In the genomic region with DNA sequence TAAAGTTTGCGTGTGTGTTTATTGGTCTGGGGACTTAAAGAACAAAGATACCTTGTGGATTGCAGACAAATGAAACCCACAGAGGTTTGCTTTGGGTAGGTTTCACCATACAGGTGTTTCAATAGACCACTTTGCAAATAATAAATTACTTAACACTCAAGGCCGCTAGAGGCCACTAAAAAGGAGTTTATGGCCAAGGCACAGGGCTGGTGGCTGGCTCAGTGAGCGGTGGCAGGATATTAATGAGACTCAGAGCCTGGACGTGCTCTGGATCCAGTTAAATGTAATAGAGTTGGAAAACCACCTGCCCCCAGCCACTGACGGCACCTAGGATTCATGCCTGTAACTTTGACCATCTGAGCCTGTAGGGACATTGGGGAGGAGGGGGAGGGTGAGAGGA, we compare ENCODE assay signal across 10 cellular contexts. TPM values are rescaled to one million over a fixed set of nuclear protein-coding genes. Genes with fewer than 3 reads are reported as not detected.
A peak's percentile ranks its signal among the peaks of the same experiment; 100 is the strongest.
DNase-seq lines count a peak whose midpoint lies in the region; ATAC-seq, FAIRE-seq and TF ChIP-seq lines count a peak whose summit lies in the region.
"Had no signal": no experiment of that assay in that cellular context is flagged by ENCODE, and none has a peak within 500 bp of the region (broad histone marks: within the 10 kb centered on the region; RNA-seq: fewer than 3 reads in every experiment).

No MANE protein-coding gene starts in this region.

- 32% methylated on average over 5 of the region's 5 CpGs for WGBS in right cardiac atrium

- peak; percentile 15; the same call in 1 of the 2 replicates for TF ChIP-seq CTCF in Panc1 (IDR thresholded peaks at IDR 0.05)

- TF ChIP-seq POLR2A in GM12891 (IDR thresholded peaks at IDR 0.05; ENCODE audit: low read depth, low read length): no peak

- H3K4me2 ChIP-seq in BLaER1: no peak overlapping the region; the same call in 1 of the 2 replicates

- no peak for FAIRE-seq in GM12891 (lab: Jason Lieb, UNC)

- intact Hi-C loops in Panc1 (cut with micrococcal nuclease; ENCODE audit: unreplicated experiment) (no loop called here), right cardiac atrium (cut with DNase I) (no loop called here)

- H3K9me3 ChIP-seq in BLaER1: no peaks in the 10 kb centered on the region
- H3K9me3 ChIP-seq in Panc1 (ENCODE audit: control insufficient read depth, insufficient read depth, low read depth, low read length): no peaks in the 10 kb centered on the region
- H3K9me3 ChIP-seq in right cardiac atrium (ENCODE audit: control insufficient read depth, low read length): no peaks in the 10 kb centered on the region
- H3K9me3 ChIP-seq: Peyer's patch had no signal

- POLR2A ChIA-PET in Panc1 (lab: Charles Lee): no interaction called here

- no peaks in the 10 kb centered on the region for H3K27me3 ChIP-seq in BLaER1
- H3K27me3 ChIP-seq in Panc1 (ENCODE audit: control insufficient read depth, insufficient read depth, low read length): peaks cover 4% of the 10 kb centered on the region; the same call in 1 of the 2 replicates
- no peaks in the 10 kb centered on the region for H3K27me3 ChIP-seq in right cardiac atrium (ENCODE audit: control insufficient read depth, insufficient read depth)
- H3K27me3 ChIP-seq: Peyer's patch had no signal

- H4K20me1 ChIP-seq in BLaER1: no peaks in the 10 kb centered on the region

- CTCF ChIA-PET in Panc1 (lab: Charles Lee): no interaction called here

- H3K36me3 ChIP-seq in BLaER1: no peaks in the 10 kb centered on the region
- no peaks in the 10 kb centered on the region for H3K36me3 ChIP-seq in Panc1 (ENCODE audit: control insufficient read depth, insufficient read depth, low read length)
- H3K36me3 ChIP-seq: Peyer's patch had no signal

- BruUV-seq in Panc1 (replicated peaks; lab: Mats Ljungman, UMichigan): no TSS peak

- H3K27ac ChIP-seq in BLaER1: 0 out of 2 replicates have a peak overlapping the region, but pooled peaks have one; percentile 29
- H3K27ac ChIP-seq in Panc1 (ENCODE audit: low read length): no peak overlapping the region
- no peak overlapping the region for H3K27ac ChIP-seq in right cardiac atrium (ENCODE audit: low read length)
- H3K27ac ChIP-seq: Peyer's patch had no signal

- H3K4me1 ChIP-seq in BLaER1: peaks cover 6% of the 10 kb centered on the region; the same call in 1 of the 2 replicates
- H3K4me1 ChIP-seq in Panc1 (ENCODE audit: control insufficient read depth, insufficient read depth, low read length): no peaks in the 10 kb centered on the region
- H3K4me1 ChIP-seq in right cardiac atrium (ENCODE audit: control insufficient read depth, insufficient read depth, low read length): no peaks in the 10 kb centered on the region
- H3K4me1 ChIP-seq: Peyer's patch had no signal

- H3K9ac ChIP-seq in BLaER1: no peak overlapping the region

- H3K4me3 ChIP-seq in BLaER1: no peak overlapping the region
- no peak overlapping the region for H3K4me3 ChIP-seq in Panc1 (ENCODE audit: low read depth in 2 of 2, low read length in 2 of 2)
- H3K4me3 ChIP-seq in right cardiac atrium (ENCODE audit: low read length): no peak overlapping the region
- H3K4me3 ChIP-seq: Peyer's patch had no signal

- DNase-seq in GM12891 (ENCODE audit: insufficient read length, low spot score) (peak; percentile 28), Panc1 (ENCODE audit: low read depth, low spot score) (no peak), right cardiac atrium (no peak), NCI-H1436 (lab: John Stamatoyannopoulos, UW) (no peak), NCI-H1694 (lab: John Stamatoyannopoulos, UW) (no peak), GM19238 (ENCODE audit: insufficient read length, low spot score) (no peak)
- no peak for DNase-seq in activated effector memory CD4-positive, alpha-beta T cell treated with anti-CD3 and anti-CD28 coated beads, Interleukin-2, amount 50 U/mL, for 16 hours
- DNase-seq: Peyer's patch had no signal

- ATAC-seq in Panc1 (peak; percentile 80), right cardiac atrium (peak; percentile 31 to 35)

- in situ Hi-C loops in Panc1 (cut with HindIII; ENCODE audit: low pct_unique_long_range_greater_than_20kb, low sequenced_read_pairs): no loop called here

TF ChIP-seq in GM12891, 5 proteins besides CTCF, POLR2A, EP300 and RAD21:
- no peak for TF ChIP-seq TAF1 (IDR thresholded peaks at IDR 0.05; ENCODE audit: low read depth, low read length)
- no peak for TF ChIP-seq POLR2AphosphoS5 (IDR thresholded peaks at IDR 0.05; ENCODE audit: low read depth, low read length)
- TF ChIP-seq PAX5 (IDR thresholded peaks at IDR 0.05; ENCODE audit: insufficient read depth, low read length, severe bottlenecking): no peak
- no peak for TF ChIP-seq SPI1 (IDR thresholded peaks at IDR 0.05; ENCODE audit: low read depth, low read length)
- TF ChIP-seq POU2F2 (IDR thresholded peaks at IDR 0.05; ENCODE audit: low read depth, low read length): no peak
TF ChIP-seq in GM12891: peak in this region for 0.

RNA-seq across cellular contexts. Expression of a gene that starts 44.5 kb away (rescaled TPM):
- not detected for polyA plus RNA-seq in GM12891 (2012; ENCODE audit: low read depth, missing spikeins)
- not detected for total RNA-seq in Panc1 (2021; ENCODE audit: unreplicated experiment)
- not detected for polyA plus RNA-seq in Panc1 (2012; ENCODE audit: insufficient read length)
- 1 to 10 TPM in 1 of 4 donors, under 1 TPM in 3; 0.23 to 3.9 (median 0.33) TPM for total RNA-seq in right cardiac atrium
- 0.36 TPM for polyA plus RNA-seq in right cardiac atrium
- total RNA-seq: Peyer's patch, pulmonary artery endothelial cell had no signal

RNA-seq across cellular contexts. Expression of a gene that starts 59.1 kb away (rescaled TPM):
- not detected for polyA plus RNA-seq in GM12891 (2012; ENCODE audit: low read depth, missing spikeins)
- total RNA-seq in Panc1 (2021; ENCODE audit: unreplicated experiment) (not detected), right cardiac atrium (not detected)
- not detected for polyA plus RNA-seq in Panc1 (2012; ENCODE audit: insufficient read length)
- polyA plus RNA-seq in right cardiac atrium: not detected
- total RNA-seq: Peyer's patch, pulmonary artery endothelial cell had no signal
